ENCODE assay signal across 38 cellular contexts in the genomic region with DNA sequence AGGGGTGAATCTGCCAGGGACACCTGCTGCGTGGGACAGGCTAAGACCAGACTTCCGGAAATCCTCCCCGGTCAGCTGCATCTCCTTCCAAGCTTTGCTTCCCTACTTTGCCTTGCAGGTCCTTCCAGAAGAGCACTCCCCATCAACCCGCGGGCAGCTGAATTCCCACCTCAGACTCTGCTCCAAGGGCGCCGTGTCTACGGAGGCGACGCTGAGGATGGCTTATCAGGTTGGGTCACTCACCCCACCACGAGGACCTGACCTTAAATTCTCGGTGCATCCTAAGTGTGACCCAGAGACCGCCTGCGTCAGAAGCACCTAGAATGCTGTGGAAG.
"Had no signal": no experiment of that assay in that cellular context is flagged by ENCODE, and none has a peak within 500 bp of the region (broad histone marks: within the 10 kb centered on the region; RNA-seq: fewer than 3 reads in every experiment).

No MANE protein-coding gene starts in this region.

- H3K27ac Mint-ChIP-seq: activated B cell treated with CpG ODN at 0.5 μM for 24 hours; activated CD4-positive, alpha-beta memory T cell treated with anti-CD3 and anti-CD28 coated beads for 36 hours; activated CD8-positive, alpha-beta memory T cell treated with anti-CD3 and anti-CD28 coated beads, Interleukin-2, amount 10 ng/mL, durations not matched to agents 7 days and 5 days; activated CD8-positive, alpha-beta T cell treated with anti-CD3 and anti-CD28 coated beads, Interleukin-2, amount 10 ng/mL, durations not matched to agents 7 days and 5 days; activated naive CD4-positive, alpha-beta T cell treated with anti-CD3 and anti-CD28 coated beads for 36 hours; activated naive CD4-positive, alpha-beta T cell treated with anti-CD3 and anti-CD28 coated beads, Interleukin-2, amount 50 U/mL, for 24 hours; activated naive CD8-positive, alpha-beta T cell treated with anti-CD3 and anti-CD28 coated beads for 36 hours; activated naive CD8-positive, alpha-beta T cell treated with anti-CD3 and anti-CD28 coated beads, Interleukin-2, amount 50 U/mL, for 24 hours; activated T-helper 1 cell treated with anti-CD3 and anti-CD28 coated beads, Interleukin-12 subunit alpha, Interleukin-12 subunit beta, Interleukin-2, Interleukin-4 antibody, amounts not matched to agents 30 ng/mL and 10 ng/mL and 1 ng/mL, durations not matched to agents 14 hours and 24 hours and 36 hours; activated T-helper 2 cell treated with anti-CD3 and anti-CD28 coated beads, Interferon-gamma antibody, Interleukin-2, Interleukin-4, amounts not matched to agents 10 μg/mL and 5 μg/mL and 100 μg/mL, durations not matched to agents 14 hours and 24 hours and 36 hours; brain; effector memory CD8-positive, alpha-beta T cell; T-helper 17 cell; T-helper 2 cell treated with Interferon-gamma antibody and Interleukin-4, amounts not matched to agents 5 μg/mL and 100 μg/mL, for 36 hours had no signal

- H3K27ac ChIP-seq: adrenal gland, ascending aorta, breast epithelium, cardiac muscle cell, esophagus muscularis mucosa, foreskin keratinocyte, gastrocnemius medialis, heart right ventricle, WERI-Rb-1 had no signal

- H3K27me3 Mint-ChIP-seq: activated CD4-positive, alpha-beta memory T cell treated with anti-CD3 and anti-CD28 coated beads for 36 hours; activated CD8-positive, alpha-beta memory T cell treated with anti-CD3 and anti-CD28 coated beads, Interleukin-2, amount 10 ng/mL, durations not matched to agents 7 days and 5 days; activated naive CD4-positive, alpha-beta T cell treated with anti-CD3 and anti-CD28 coated beads, Interleukin-2, amount 50 U/mL, for 24 hours; activated naive CD8-positive, alpha-beta T cell treated with anti-CD3 and anti-CD28 coated beads for 36 hours; activated naive CD8-positive, alpha-beta T cell treated with anti-CD3 and anti-CD28 coated beads, Interleukin-2, amount 50 U/mL, for 24 hours; brain; central memory CD8-positive, alpha-beta T cell; effector memory CD8-positive, alpha-beta T cell; T-helper 17 cell had no signal

- H3K4me1 Mint-ChIP-seq: brain; central memory CD8-positive, alpha-beta T cell had no signal

- H3K9me3 ChIP-seq: adrenal gland, ascending aorta had no signal

- H3K36me3 Mint-ChIP-seq: activated CD4-positive, alpha-beta memory T cell treated with anti-CD3 and anti-CD28 coated beads for 36 hours; activated CD8-positive, alpha-beta memory T cell treated with anti-CD3 and anti-CD28 coated beads, Interleukin-2, amount 10 ng/mL, durations not matched to agents 7 days and 5 days; activated naive CD4-positive, alpha-beta T cell treated with anti-CD3 and anti-CD28 coated beads, Interleukin-2, amount 50 U/mL, for 24 hours; activated naive CD8-positive, alpha-beta T cell treated with anti-CD3 and anti-CD28 coated beads for 36 hours; brain had no signal

- H3K27me3 ChIP-seq: adrenal gland, ascending aorta, breast epithelium, cardiac muscle cell, esophagus muscularis mucosa, foreskin keratinocyte, gastrocnemius medialis, heart right ventricle had no signal

- H3K4me3 ChIP-seq: adrenal gland, ascending aorta, breast epithelium, cardiac muscle cell, esophagus muscularis mucosa, gastrocnemius medialis, heart right ventricle had no signal

- H3K9me3 Mint-ChIP-seq: activated naive CD4-positive, alpha-beta T cell treated with anti-CD3 and anti-CD28 coated beads, Interleukin-2, amount 50 U/mL, for 24 hours; activated naive CD8-positive, alpha-beta T cell treated with anti-CD3 and anti-CD28 coated beads, Interleukin-2, amount 50 U/mL, for 24 hours; central memory CD8-positive, alpha-beta T cell; effector memory CD8-positive, alpha-beta T cell had no signal

- H3K4me3 Mint-ChIP-seq: activated B cell treated with CpG ODN at 0.5 μM for 24 hours; activated CD4-positive, alpha-beta memory T cell treated with anti-CD3 and anti-CD28 coated beads for 36 hours; activated CD8-positive, alpha-beta memory T cell treated with anti-CD3 and anti-CD28 coated beads, Interleukin-2, amount 10 ng/mL, durations not matched to agents 7 days and 5 days; activated CD8-positive, alpha-beta T cell treated with anti-CD3 and anti-CD28 coated beads, Interleukin-2, amount 10 ng/mL, durations not matched to agents 7 days and 5 days; activated naive CD4-positive, alpha-beta T cell treated with anti-CD3 and anti-CD28 coated beads for 36 hours; activated naive CD4-positive, alpha-beta T cell treated with anti-CD3 and anti-CD28 coated beads, Interleukin-2, amount 50 U/mL, for 24 hours; activated naive CD8-positive, alpha-beta T cell treated with anti-CD3 and anti-CD28 coated beads for 36 hours; activated naive CD8-positive, alpha-beta T cell treated with anti-CD3 and anti-CD28 coated beads, Interleukin-2, amount 50 U/mL, for 24 hours; activated T-helper 1 cell treated with anti-CD3 and anti-CD28 coated beads, Interleukin-12 subunit alpha, Interleukin-12 subunit beta, Interleukin-2, Interleukin-4 antibody, amounts not matched to agents 30 ng/mL and 10 ng/mL and 1 ng/mL, durations not matched to agents 14 hours and 24 hours and 36 hours; brain; central memory CD8-positive, alpha-beta T cell; effector memory CD8-positive, alpha-beta T cell; T-helper 17 cell; T-helper 2 cell treated with Interferon-gamma antibody and Interleukin-4, amounts not matched to agents 5 μg/mL and 100 μg/mL, for 36 hours had no signal

- DNase-seq: activated B cell treated with CpG ODN at 0.5 μM for 24 hours; activated CD4-positive, alpha-beta memory T cell treated with anti-CD3 and anti-CD28 coated beads for 36 hours; activated CD4-positive, alpha-beta T cell treated with anti-CD3 and anti-CD28 coated beads for 48 hours; activated CD4-positive, alpha-beta T cell treated with anti-CD3 and anti-CD28 coated beads, Interleukin-2, amount 50 U/mL, for 1 hour; activated CD8-positive, alpha-beta memory T cell treated with anti-CD3 and anti-CD28 coated beads, Interleukin-2, amount 10 ng/mL, durations not matched to agents 7 days and 5 days; activated CD8-positive, alpha-beta memory T cell treated with anti-CD3 and anti-CD28 coated beads, Interleukin-2, amount 50 U/mL, for 4 hours; activated CD8-positive, alpha-beta T cell treated with anti-CD3 and anti-CD28 coated beads, Interleukin-2, amount 10 ng/mL, durations not matched to agents 7 days and 5 days; activated effector memory CD4-positive, alpha-beta T cell treated with anti-CD3 and anti-CD28 coated beads, Interleukin-2, amount 50 U/mL, for 16 hours; activated naive CD4-positive, alpha-beta T cell treated with anti-CD3 and anti-CD28 coated beads for 36 hours; activated naive CD8-positive, alpha-beta T cell treated with anti-CD3 and anti-CD28 coated beads for 36 hours; activated naive CD8-positive, alpha-beta T cell treated with anti-CD3 and anti-CD28 coated beads, Interleukin-2, amount 50 U/mL, for 24 hours; activated T-cell treated with anti-CD3 and anti-CD28 coated beads, Interleukin-2, amount 50 U/mL, for 1 hour; activated T-cell treated with anti-CD3 and anti-CD28 coated beads, Interleukin-2, amount 50 U/mL, for 48 hours; adrenal gland; cortex of kidney; dermis blood vessel endothelial cell; effector CD4-positive, alpha-beta T cell; effector memory CD8-positive, alpha-beta T cell; erythroblast; foreskin keratinocyte; gastrocnemius medialis; glutamatergic neuron; heart right ventricle; T-helper 1 cell; T-helper 17 cell; T1000; WERI-Rb-1 had no signal

- ATAC-seq: activated CD4-positive, CD25-positive, alpha-beta regulatory T cell treated with anti-CD3 and anti-CD28 coated beads, Interleukin-2, amount 50 U/mL, for 24 hours; activated CD8-positive, alpha-beta memory T cell treated with anti-CD3 and anti-CD28 coated beads, Interleukin-2, amount 10 ng/mL, durations not matched to agents 7 days and 5 days; activated CD8-positive, alpha-beta T cell treated with anti-CD3 and anti-CD28 coated beads, Interleukin-2, amount 10 ng/mL, durations not matched to agents 7 days and 5 days; activated naive CD8-positive, alpha-beta T cell treated with anti-CD3 and anti-CD28 coated beads, Interleukin-2, amount 50 U/mL, for 24 hours; effector memory CD8-positive, alpha-beta T cell; foreskin keratinocyte; gastrocnemius medialis; heart right ventricle; T-helper 17 cell had no signal

- H3K36me3 ChIP-seq: adrenal gland, ascending aorta, breast epithelium, cardiac muscle cell, esophagus muscularis mucosa, gastrocnemius medialis, heart right ventricle, WERI-Rb-1 had no signal

- H3K4me1 ChIP-seq: adrenal gland, ascending aorta, breast epithelium, esophagus muscularis mucosa, foreskin keratinocyte, gastrocnemius medialis had no signal
